ENCODE assay signal across 28 cellular contexts in genomic region chr17:73815474-73815873, GRCh38.
"Had no signal": no experiment of that assay in that cellular context is flagged by ENCODE, and none has a peak within 500 bp of the region (broad histone marks: within the 10 kb centered on the region; RNA-seq: fewer than 3 reads in every experiment).

No MANE protein-coding gene starts in this region.

- H3K36me3 ChIP-seq: brain microvascular endothelial cell, MG63, SJCRH30, WERI-Rb-1 had no signal

- DNase-seq: activated CD4-positive, alpha-beta T cell treated with anti-CD3 and anti-CD28 coated beads, Interleukin-2, amount 10 ng/mL, durations not matched to agents 24 days and 14 days; activated CD4-positive, alpha-beta T cell treated with anti-CD3 and anti-CD28 coated beads, Interleukin-2, amount 50 U/mL, for 4 hours; activated CD8-positive, alpha-beta T cell treated with anti-CD3 and anti-CD28 coated beads for 36 hours; activated naive CD4-positive, alpha-beta T cell; activated naive CD4-positive, alpha-beta T cell treated with anti-CD3 and anti-CD28 coated beads, Interleukin-2, amount 50 U/mL, for 16 hours; activated naive CD8-positive, alpha-beta T cell treated with anti-CD3 and anti-CD28 coated beads for 36 hours; activated T-cell treated with anti-CD3 and anti-CD28 coated beads, Interleukin-2, amount 50 U/mL, for 1 hour; activated T-cell treated with anti-CD3 and anti-CD28 coated beads, Interleukin-2, amount 50 U/mL, for 72 hours; amniotic stem cell; aorta; brain microvascular endothelial cell; MG63; NCI-H1048; NCI-H1105 treated with DMSO at 0.1 percent for 48 hours; NCI-H1436; NCI-H1694 treated with DMSO at 0.1 percent for 48 hours; NCI-H2029; NCI-H345; NCI-H526; NCI-H748 treated with DMSO at 0.1 percent for 48 hours; NK-92 treated with Interleukin-12 subunit alpha and Interleukin-12 subunit beta, amount 100 ng/mL, for 24 hours; OCI-M1; SHP77; SJCRH30; T1000; WERI-Rb-1 had no signal

- H3K27ac ChIP-seq: brain microvascular endothelial cell, SJCRH30, SK-N-MC, WERI-Rb-1 had no signal

- H3K4me3 ChIP-seq: MG63, SJCRH30, SK-N-MC had no signal

- H3K27me3 ChIP-seq: brain microvascular endothelial cell had no signal

- H3K9me3 ChIP-seq: MG63, SJCRH30 had no signal

- ATAC-seq: activated CD8-positive, alpha-beta T cell treated with anti-CD3 and anti-CD28 coated beads for 36 hours; activated T-cell treated with anti-CD3 and anti-CD28 coated beads, Interleukin-2, amount 50 U/mL, for 72 hours; activated T-helper 17 cell treated with anti-CD3 and anti-CD28 coated beads, Interleukin-2, amount 50 U/mL, for 72 hours had no signal

- H3K4me1 ChIP-seq: SJCRH30 had no signal
